8 cellular contexts compared by ENCODE assay signal in genomic region chr1:241611063-241611462, GRCh38. TPM values are rescaled to one million over a fixed set of nuclear protein-coding genes. Genes with fewer than 3 reads are reported as not detected.
DNase-seq lines count a peak whose midpoint lies in the region; ATAC-seq and TF ChIP-seq lines count a peak whose summit lies in the region.

No MANE protein-coding gene starts in this region.

- H3K4me1 ChIP-seq in BE2C = no peaks in the 10 kb centered on the region

- no peaks in the 10 kb centered on the region for H3K79me2 ChIP-seq in SU-DHL-6 (ENCODE audit: insufficient read depth, low read length)

- H4K20me1 ChIP-seq in SU-DHL-6 (ENCODE audit: low read depth, low read length) = no peaks in the 10 kb centered on the region

- H3F3A ChIP-seq in SU-DHL-6 (ENCODE audit: insufficient read depth) = no peaks in the 10 kb centered on the region; the same call in 1 of the 2 replicates

- intact Hi-C loops in posterior cingulate gyrus (cut with DNase I) = loop anchor here (2.0 to 10.0 kb wide), 2 partner anchors 224 to 384 kb away; partner anchors contain the start of gene MAP1LC3C

- no peaks in the 10 kb centered on the region for H3K27me3 ChIP-seq in BE2C
- H3K27me3 ChIP-seq in SU-DHL-6 (ENCODE audit: low read length) = no peaks in the 10 kb centered on the region

- H3K36me3 ChIP-seq in BE2C (no peaks in the 10 kb centered on the region), SU-DHL-6 (ENCODE audit: low read length) (no peaks in the 10 kb centered on the region)

- DNase-seq in BE2C = peak; percentile 24
- DNase-seq in NCI-H1436 (lab: John Stamatoyannopoulos, UW) = peak; percentile 68
- DNase-seq in fibroblast of the aortic adventitia (ENCODE audit: low read depth) = peak; percentile 80
- no peak for DNase-seq in omental fat pad (ENCODE audit: low spot score)
- no peak for DNase-seq in posterior cingulate gyrus

- H3K4me3 ChIP-seq in BE2C (ENCODE audit: low read depth, low read length) = no peak overlapping the region
- no peak overlapping the region for H3K4me3 ChIP-seq in SU-DHL-6 (ENCODE audit: insufficient read depth, low read length, poor library complexity, severe bottlenecking)
- H3K4me3 ChIP-seq in fibroblast of the aortic adventitia (ENCODE audit: low read depth, low read length) = no peak overlapping the region

- TF ChIP-seq CTCF in BE2C (IDR thresholded peaks at IDR 0.05; ENCODE audit: low read depth, low read length) = peak; percentile 59
- peak; percentile 57 for TF ChIP-seq CTCF in SU-DHL-6 (IDR thresholded peaks at IDR 0.05; ENCODE audit: insufficient read depth, low read length, poor library complexity, severe bottlenecking)
- TF ChIP-seq CTCF in fibroblast of the aortic adventitia (IDR thresholded peaks at IDR 0.05; ENCODE audit: insufficient read depth, low read length) = peak; percentile 61
- TF ChIP-seq CTCF in omental fat pad (IDR thresholded peaks at IDR 0.05) = peak in 2 of 3 donors; percentile 33 to 34

- no peak overlapping the region for H3K27ac ChIP-seq in SU-DHL-6 (ENCODE audit: low read depth, low read length)

- no peak overlapping the region for H3K9ac ChIP-seq in SU-DHL-6 (ENCODE audit: low read length)

- no peaks in the 10 kb centered on the region for H3K9me2 ChIP-seq in SU-DHL-6 (replicated peaks; ENCODE audit: insufficient read depth, low read length)

- no peaks in the 10 kb centered on the region for H3K9me3 ChIP-seq in BE2C
- H3K9me3 ChIP-seq in SU-DHL-6 (ENCODE audit: insufficient read depth, low read length) = no peaks in the 10 kb centered on the region

- peak; percentile 89 for ATAC-seq in GM18502 (IDR thresholded peaks at IDR 0.05; ENCODE audit: poor library complexity, unreplicated experiment)
- peak; percentile 90 for ATAC-seq in HG02798 (IDR thresholded peaks at IDR 0.05; ENCODE audit: poor library complexity, unreplicated experiment)
- ATAC-seq in omental fat pad (ENCODE audit: low FRiP score) = peak; percentile 62

- peak overlapping the region; percentile 76 for H2AFZ ChIP-seq in SU-DHL-6 (ENCODE audit: low read depth, low read length, severe bottlenecking)

- H3K4me2 ChIP-seq in SU-DHL-6 (ENCODE audit: low read depth, low read length, poor library complexity, severe bottlenecking) = no peak overlapping the region

RNA-seq across cellular contexts. Expression of gene CHML, which starts 29.1 kb away (rescaled TPM):
- polyA plus RNA-seq in BE2C (2012; ENCODE audit: insufficient read depth, insufficient read length, low read depth) = 6.9 TPM
- total RNA-seq in fibroblast of the aortic adventitia (ENCODE audit: low replicate concordance) (2.8 and 10.1 TPM in 2 replicates), omental fat pad (10 to 100 TPM in 1 of 4 donors, 1 to 10 TPM in 3; 4.8 to 12.6 (median 7.7) TPM)

RNA-seq across cellular contexts. Expression of gene OPN3, which starts 29.1 kb away (rescaled TPM):
- polyA plus RNA-seq in BE2C (2012; ENCODE audit: insufficient read depth, insufficient read length, low read depth) = 1.2 TPM
- total RNA-seq in fibroblast of the aortic adventitia (ENCODE audit: low replicate concordance) (2.6 and 12.8 TPM in 2 replicates), omental fat pad (10 to 100 TPM; 10.9 to 20.0 (median 12.8) TPM)

RNA-seq across cellular contexts. Expression of gene WDR64, which starts 41.0 kb away (rescaled TPM):
- polyA plus RNA-seq in BE2C (2012; ENCODE audit: insufficient read depth, insufficient read length, low read depth) = not detected
- total RNA-seq in fibroblast of the aortic adventitia (ENCODE audit: low replicate concordance) = not detected in 2 replicates
- total RNA-seq in omental fat pad = not detected

Comparison
In these comparisons a context has a peak if more than half of its experiments do, and no peak if none do; other contexts are left out.
1. DNase-seq: peak in BE2C (single experiment), NCI-H1436 (single experiment) and fibroblast of the aortic adventitia (single experiment); none in omental fat pad (single experiment) and posterior cingulate gyrus (0 of 10).
2. Peak in every context shown above with its lines, with median percentiles within 50 percentile points of each other: CTCF ChIP-seq and ATAC-seq.